ENCODE assay signal across 1 cellular context in the genomic region with DNA sequence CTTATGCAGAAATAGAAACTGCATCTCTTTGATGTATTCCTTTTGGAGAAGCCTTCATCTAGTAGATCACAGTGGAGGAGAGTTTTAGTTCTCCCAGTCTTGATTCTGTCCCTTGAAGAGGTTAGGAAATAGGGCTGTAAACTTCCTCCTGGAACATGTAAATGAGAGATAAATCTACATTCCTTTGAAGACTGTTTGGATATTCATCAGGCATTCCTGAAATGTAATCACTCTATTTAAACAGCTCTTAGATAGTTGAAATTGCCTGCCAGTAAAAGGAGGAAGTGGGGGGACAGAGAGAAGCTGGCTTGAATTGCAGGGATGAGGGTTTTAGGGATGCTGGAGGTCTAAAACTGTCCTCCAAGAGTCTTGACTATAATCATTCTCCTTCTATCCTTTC.
TF ChIP-seq lines count a peak whose summit lies in the region.

No MANE protein-coding gene starts in this region.

TF ChIP-seq in WTC11, 78 proteins besides CTCF, POLR2A, EP300 and RAD21 (continued from another document):
- TF ChIP-seq, protein P1, sequence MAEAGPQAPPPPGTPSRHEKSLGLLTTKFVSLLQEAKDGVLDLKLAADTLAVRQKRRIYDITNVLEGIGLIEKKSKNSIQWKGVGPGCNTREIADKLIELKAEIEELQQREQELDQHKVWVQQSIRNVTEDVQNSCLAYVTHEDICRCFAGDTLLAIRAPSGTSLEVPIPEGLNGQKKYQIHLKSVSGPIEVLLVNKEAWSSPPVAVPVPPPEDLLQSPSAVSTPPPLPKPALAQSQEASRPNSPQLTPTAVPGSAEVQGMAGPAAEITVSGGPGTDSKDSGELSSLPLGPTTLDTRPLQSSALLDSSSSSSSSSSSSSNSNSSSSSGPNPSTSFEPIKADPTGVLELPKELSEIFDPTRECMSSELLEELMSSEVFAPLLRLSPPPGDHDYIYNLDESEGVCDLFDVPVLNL (CRISPR knock-in tag; IDR thresholded peaks at IDR 0.05; ENCODE audit: borderline replicate concordance, low read depth): no peak
- TF ChIP-seq ZNF263 (CRISPR knock-in tag; IDR thresholded peaks at IDR 0.05; ENCODE audit: low read depth) (no peak), OVOL2 (CRISPR knock-in tag; IDR thresholded peaks at IDR 0.05; ENCODE audit: borderline replicate concordance) (no peak), NR2C2 (CRISPR knock-in tag; IDR thresholded peaks at IDR 0.05) (no peak), RORB (CRISPR knock-in tag; IDR thresholded peaks at IDR 0.05) (no peak), TP53 (CRISPR knock-in tag; IDR thresholded peaks at IDR 0.05) (no peak), ZNF138 (CRISPR knock-in tag; conservative IDR thresholded peaks at IDR 0.05) (no peak), ZNF416 (CRISPR knock-in tag; IDR thresholded peaks at IDR 0.05) (no peak), JUN (CRISPR knock-in tag; IDR thresholded peaks at IDR 0.05) (no peak), TCF7 (CRISPR knock-in tag; IDR thresholded peaks at IDR 0.05; ENCODE audit: low read depth) (no peak), MYBL2 (CRISPR knock-in tag; IDR thresholded peaks at IDR 0.05) (no peak)
- TF ChIP-seq, protein P2, sequence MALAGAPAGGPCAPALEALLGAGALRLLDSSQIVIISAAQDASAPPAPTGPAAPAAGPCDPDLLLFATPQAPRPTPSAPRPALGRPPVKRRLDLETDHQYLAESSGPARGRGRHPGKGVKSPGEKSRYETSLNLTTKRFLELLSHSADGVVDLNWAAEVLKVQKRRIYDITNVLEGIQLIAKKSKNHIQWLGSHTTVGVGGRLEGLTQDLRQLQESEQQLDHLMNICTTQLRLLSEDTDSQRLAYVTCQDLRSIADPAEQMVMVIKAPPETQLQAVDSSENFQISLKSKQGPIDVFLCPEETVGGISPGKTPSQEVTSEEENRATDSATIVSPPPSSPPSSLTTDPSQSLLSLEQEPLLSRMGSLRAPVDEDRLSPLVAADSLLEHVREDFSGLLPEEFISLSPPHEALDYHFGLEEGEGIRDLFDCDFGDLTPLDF (CRISPR knock-in tag; IDR thresholded peaks at IDR 0.05): no peak
- TF ChIP-seq, protein P3, sequence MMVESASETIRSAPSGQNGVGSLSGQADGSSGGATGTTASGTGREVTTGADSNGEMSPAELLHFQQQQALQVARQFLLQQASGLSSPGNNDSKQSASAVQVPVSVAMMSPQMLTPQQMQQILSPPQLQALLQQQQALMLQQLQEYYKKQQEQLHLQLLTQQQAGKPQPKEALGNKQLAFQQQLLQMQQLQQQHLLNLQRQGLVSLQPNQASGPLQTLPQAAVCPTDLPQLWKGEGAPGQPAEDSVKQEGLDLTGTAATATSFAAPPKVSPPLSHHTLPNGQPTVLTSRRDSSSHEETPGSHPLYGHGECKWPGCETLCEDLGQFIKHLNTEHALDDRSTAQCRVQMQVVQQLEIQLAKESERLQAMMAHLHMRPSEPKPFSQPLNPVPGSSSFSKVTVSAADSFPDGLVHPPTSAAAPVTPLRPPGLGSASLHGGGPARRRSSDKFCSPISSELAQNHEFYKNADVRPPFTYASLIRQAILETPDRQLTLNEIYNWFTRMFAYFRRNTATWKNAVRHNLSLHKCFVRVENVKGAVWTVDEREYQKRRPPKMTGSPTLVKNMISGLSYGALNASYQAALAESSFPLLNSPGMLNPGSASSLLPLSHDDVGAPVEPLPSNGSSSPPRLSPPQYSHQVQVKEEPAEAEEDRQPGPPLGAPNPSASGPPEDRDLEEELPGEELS (CRISPR knock-in tag; IDR thresholded peaks at IDR 0.05): no peak
TF ChIP-seq in WTC11: peak in this region for 0.
